Comparison of ENCODE assay signal across 1 cellular context in genomic region chr11:110296226-110297081, GRCh38.
TF ChIP-seq lines count a peak whose summit lies in the region.

Gene RDX, minus strand, starts transcription at chr11:110296614. Its CDS starts 16,922 bp downstream, at chr11:110279692.

TF ChIP-seq in K562, 482 proteins besides CTCF, POLR2A, EP300 and RAD21 (continued from another document and continues in another):
- TF ChIP-seq ZNF717 (CRISPR knock-in tag; IDR thresholded peaks at IDR 0.05) (no peak), NFYB (IDR thresholded peaks at IDR 0.05; ENCODE audit: extremely low read depth, insufficient read length) (no peak), MAX (CRISPR knock-in tag; IDR thresholded peaks at IDR 0.05) (no peak), BCL6 (CRISPR knock-in tag; IDR thresholded peaks at IDR 0.05) (no peak), ELK3 (CRISPR knock-in tag; IDR thresholded peaks at IDR 0.05) (no peak), MYNN (IDR thresholded peaks at IDR 0.05) (no peak), MYNN (CRISPR knock-in tag; IDR thresholded peaks at IDR 0.05) (no peak), ZNF280B (CRISPR knock-in tag; IDR thresholded peaks at IDR 0.05) (no peak), WHSC1 (IDR thresholded peaks at IDR 0.05; ENCODE audit: low read length) (no peak), SRSF7 (optimal IDR thresholded peaks at IDR 0.05; ENCODE audit: low read depth, low read length) (no peak), HBP1 (CRISPR knock-in tag; IDR thresholded peaks at IDR 0.05) (no peak), ZZZ3 (IDR thresholded peaks at IDR 0.05) (no peak), MEF2D (tag; conservative IDR thresholded peaks at IDR 0.05; ENCODE audit: low read depth) (no peak), ZNF589 (CRISPR knock-in tag; IDR thresholded peaks at IDR 0.05; ENCODE audit: low read depth) (no peak), ZNF431 (CRISPR knock-in tag; IDR thresholded peaks at IDR 0.05) (no peak), EP400 (IDR thresholded peaks at IDR 0.05) (no peak), ZNF263 (CRISPR knock-in tag; IDR thresholded peaks at IDR 0.05; ENCODE audit: borderline replicate concordance) (no peak), KDM5B (IDR thresholded peaks at IDR 0.05; ENCODE audit: insufficient replicate concordance, low read depth, low read length) (peak; percentile 70), TCF7 (IDR thresholded peaks at IDR 0.05; ENCODE audit: borderline replicate concordance) (no peak), NFRKB (IDR thresholded peaks at IDR 0.05; ENCODE audit: low read depth) (no peak), ZNF449 (CRISPR knock-in tag; IDR thresholded peaks at IDR 0.05) (no peak), CBFA2T2 (conservative IDR thresholded peaks at IDR 0.05) (no peak), ZBTB33 (CRISPR knock-in tag; IDR thresholded peaks at IDR 0.05) (peak; percentile 76; the same call in 1 of the 2 replicates), ARID1B (IDR thresholded peaks at IDR 0.05) (no peak), RNF2 (IDR thresholded peaks at IDR 0.05) (no peak), SRSF1 (IDR thresholded peaks at IDR 0.05; ENCODE audit: low read depth, low read length) (no peak), ARNT (IDR thresholded peaks at IDR 0.05) (no peak), ZC3H4 (CRISPR knock-in tag; IDR thresholded peaks at IDR 0.05; ENCODE audit: borderline replicate concordance) (no peak), THAP7 (CRISPR knock-in tag; IDR thresholded peaks at IDR 0.05) (no peak), HMG20A (CRISPR knock-in tag; conservative IDR thresholded peaks at IDR 0.05) (no peak), RBM25 (IDR thresholded peaks at IDR 0.05; ENCODE audit: low read depth, low read length, severe bottlenecking) (peak; percentile 14), HMG20B (CRISPR knock-in tag; IDR thresholded peaks at IDR 0.05) (no peak), GABPA (tag; conservative IDR thresholded peaks at IDR 0.05; ENCODE audit: low read depth) (no peak), ZBTB5 (IDR thresholded peaks at IDR 0.05) (no peak), TAF15 (IDR thresholded peaks at IDR 0.05; ENCODE audit: low read depth, low read length) (no peak), KAT8 (IDR thresholded peaks at IDR 0.05; ENCODE audit: low read depth) (no peak), ZNF655 (CRISPR knock-in tag; IDR thresholded peaks at IDR 0.05) (no peak), NCOA4 (IDR thresholded peaks at IDR 0.05; ENCODE audit: partially characterized antibody) (no peak), CTCFL (IDR thresholded peaks at IDR 0.05; ENCODE audit: borderline replicate concordance, insufficient read depth, low read depth, low read length, poor library complexity, severe bottlenecking) (no peak), USF1 (CRISPR knock-in tag; IDR thresholded peaks at IDR 0.05) (no peak), BRCA1 (IDR thresholded peaks at IDR 0.05) (no peak), BRCA1 (CRISPR knock-in tag; IDR thresholded peaks at IDR 0.05) (no peak), ATF4 (CRISPR knock-in tag; IDR thresholded peaks at IDR 0.05) (no peak), ZKSCAN8 (CRISPR knock-in tag; IDR thresholded peaks at IDR 0.05) (no peak), MXI1 (IDR thresholded peaks at IDR 0.05; ENCODE audit: low read depth, low read length) (no peak), KDM2B (CRISPR knock-in tag; IDR thresholded peaks at IDR 0.05) (no peak), ZNF175 (CRISPR knock-in tag; IDR thresholded peaks at IDR 0.05; ENCODE audit: low read depth) (no peak), TCF7L2 (IDR thresholded peaks at IDR 0.05; ENCODE audit: low read depth, low read length) (no peak), NCOA2 (IDR thresholded peaks at IDR 0.05; ENCODE audit: partially characterized antibody in 2 of 2) (no peak), CCAR2 (IDR thresholded peaks at IDR 0.05; ENCODE audit: low read depth, low read length) (no peak), MCM3 (IDR thresholded peaks at IDR 0.05) (no peak)
